Comparison of ENCODE assay signal across 10 cellular contexts in genomic region chr2:85524567-85524923, GRCh38. TPM values are rescaled to one million over a fixed set of nuclear protein-coding genes. Genes with fewer than 3 reads are reported as not detected.
A peak's percentile ranks its signal among the peaks of the same experiment; 100 is the strongest.
DNase-seq lines count a peak whose midpoint lies in the region; ATAC-seq, FAIRE-seq and TF ChIP-seq lines count a peak whose summit lies in the region.
"Had no signal": no experiment of that assay in that cellular context is flagged by ENCODE, and none has a peak within 500 bp of the region (broad histone marks: within the 10 kb centered on the region; RNA-seq: fewer than 3 reads in every experiment).

No MANE protein-coding gene starts in this region.

- TF ChIP-seq CTCF in WTC11 (IDR thresholded peaks at IDR 0.05) (no peak), tibial artery (IDR thresholded peaks at IDR 0.05) (no peak), GM10266 (IDR thresholded peaks at IDR 0.05; ENCODE audit: control insufficient read depth, insufficient read depth, low read depth, missing control alignments) (no peak)

- H3K27ac Mint-ChIP-seq in WTC11 = no peak overlapping the region
- no peak overlapping the region for H3K27ac Mint-ChIP-seq in memory B cell

- H3K9me3 ChIP-seq in tibial artery = no peaks in the 10 kb centered on the region

- H3K36me3 Mint-ChIP-seq in WTC11 (no peaks in the 10 kb centered on the region), memory B cell (no peaks in the 10 kb centered on the region)

- peak overlapping the region; percentile 61 to 76 for H3K27ac ChIP-seq in tibial artery

- POLR2A ChIA-PET in WTC11 (lab: Charles Lee) = interaction anchor here (0.6 to 1.0 kb wide), 3 partner anchors 14 to 125 kb away, joined by 3 to 7 read pairs (median 6); partner anchors contain the start of gene MAT2A

- FAIRE-seq in urothelium cell line (lab: Jason Lieb, UNC) = no peak
- FAIRE-seq: bronchial epithelial cell had no signal

- H3K27me3 ChIP-seq in tibial artery = no peaks in the 10 kb centered on the region

- CTCF ChIA-PET in WTC11 (lab: Charles Lee) = interaction anchor here (1.0 to 2.0 kb wide), 7 partner anchors 14 to 113 kb away, joined by 3 to 7 read pairs (median 4); partner anchors contain the start of gene MAT2A

- H3K9me3 Mint-ChIP-seq in WTC11 = no peaks in the 10 kb centered on the region
- no peaks in the 10 kb centered on the region for H3K9me3 Mint-ChIP-seq in memory B cell

- peaks cover 21% of the 10 kb centered on the region for H3K4me1 Mint-ChIP-seq in WTC11
- H3K4me1 Mint-ChIP-seq in memory B cell = peaks cover 3% of the 10 kb centered on the region

- peaks cover 0 to 21% (median 19%) of the 10 kb centered on the region in 4 donors for H3K4me1 ChIP-seq in tibial artery

- intact Hi-C loops in tibial artery (cut with DNase I; ENCODE audit: low total_unique reads) = no loop called here

- DNase-seq in M059J (ENCODE audit: low read depth) (peak; percentile 60), WTC11 (ENCODE audit: low spot score) (no peak), memory B cell (ENCODE audit: low spot score in 2 of 2) (no peak), tibial artery (no peak), urothelium cell line (ENCODE audit: low spot score) (no peak), GM10266 (ENCODE audit: extremely low spot score) (no peak), cerebellar cortex (ENCODE audit: low spot score) (no peak)
- DNase-seq in stimulated activated CD4-positive, alpha-beta T cell treated with anti-CD3 and anti-CD28 coated beads, Interleukin-4, amount 100 ng/mL, for 24 hours = no peak
- DNase-seq: NCI-H1436 had no signal

- H3K4me3 Mint-ChIP-seq in WTC11 (no peak overlapping the region), memory B cell (no peak overlapping the region)

- H3K4me3 ChIP-seq in tibial artery = no peak overlapping the region

- no peaks in the 10 kb centered on the region for H3K36me3 ChIP-seq in tibial artery

- peak; percentile 88 for ATAC-seq in WTC11
- peak; percentile 34 for ATAC-seq in memory B cell (ENCODE audit: low read depth)

- H3K27me3 Mint-ChIP-seq in WTC11 (ENCODE audit: low read depth) (no peaks in the 10 kb centered on the region; the same call in 1 of the 2 replicates), memory B cell (peaks cover 9% of the 10 kb centered on the region)

TF ChIP-seq in WTC11, 78 proteins besides CTCF, POLR2A, EP300 and RAD21:
- TF ChIP-seq OVOL2 (CRISPR knock-in tag; IDR thresholded peaks at IDR 0.05; ENCODE audit: borderline replicate concordance) = no peak
- no peak for TF ChIP-seq RELA (CRISPR knock-in tag; IDR thresholded peaks at IDR 0.05; ENCODE audit: borderline replicate concordance)
- TF ChIP-seq ATF1 (CRISPR knock-in tag; IDR thresholded peaks at IDR 0.05) = no peak
- no peak for TF ChIP-seq STAT6 (CRISPR knock-in tag; conservative IDR thresholded peaks at IDR 0.05; ENCODE audit: low read depth)
- TF ChIP-seq CBFB (CRISPR knock-in tag; IDR thresholded peaks at IDR 0.05; ENCODE audit: low read depth) = no peak
- TF ChIP-seq HMGXB4 (CRISPR knock-in tag; IDR thresholded peaks at IDR 0.05) = no peak
- no peak for TF ChIP-seq SMAD4 (CRISPR knock-in tag; IDR thresholded peaks at IDR 0.05)
- TF ChIP-seq ERG (CRISPR knock-in tag; IDR thresholded peaks at IDR 0.05) = no peak
- no peak for TF ChIP-seq CREM (CRISPR knock-in tag; IDR thresholded peaks at IDR 0.05)
- no peak for TF ChIP-seq ZNF317 (CRISPR knock-in tag; IDR thresholded peaks at IDR 0.05; ENCODE audit: borderline replicate concordance, low read depth)
- TF ChIP-seq RORB (CRISPR knock-in tag; IDR thresholded peaks at IDR 0.05) = no peak
- TF ChIP-seq ELF4 (CRISPR knock-in tag; IDR thresholded peaks at IDR 0.05; ENCODE audit: low read depth) = no peak
- no peak for TF ChIP-seq MAX (CRISPR knock-in tag; IDR thresholded peaks at IDR 0.05)
- TF ChIP-seq SOX15 (CRISPR knock-in tag; IDR thresholded peaks at IDR 0.05) = no peak
- TF ChIP-seq ZNF671 (CRISPR knock-in tag; IDR thresholded peaks at IDR 0.05) = no peak

RNA-seq across cellular contexts. Expression of gene MAT2A, which starts 14.4 kb away (rescaled TPM):
- 42.2 and 72.4 TPM in 2 replicates for total RNA-seq in M059J (2014; rRNA removed; shearing (Covaris generic))
- total RNA-seq in WTC11 (2021) = 208 to 222 TPM (median 208 TPM) in 3 replicates

RNA-seq across cellular contexts. Expression of gene GGCX, which starts 36.7 kb away (rescaled TPM):
- total RNA-seq in M059J (2014; rRNA removed; shearing (Covaris generic)) = 21.2 and 56.2 TPM in 2 replicates
- 40.9 to 42.9 TPM (median 41.4 TPM) in 3 replicates for total RNA-seq in WTC11 (2021)

RNA-seq across cellular contexts. Expression of gene VAMP8, which starts 52.8 kb away (rescaled TPM):
- total RNA-seq in M059J (2014; rRNA removed; shearing (Covaris generic)) = 0.27 TPM in 1 of 2 replicates, not detected in the other
- 48.8 to 55.4 TPM (median 52.0 TPM) in 3 replicates for total RNA-seq in WTC11 (2021)

RNA-seq across cellular contexts. Expression of gene VAMP5, which starts 59.7 kb away (rescaled TPM):
- total RNA-seq in M059J (2014; rRNA removed; shearing (Covaris generic)) = 15.1 and 22.3 TPM in 2 replicates
- total RNA-seq in WTC11 (2021) = 6.3 to 7.4 TPM (median 7.0 TPM) in 3 replicates

Comparison
In these comparisons a context has a peak if more than half of its experiments do, and no peak if none do; other contexts are left out.
1. RNA of gene VAMP8, which starts 52.8 kb away (total RNA-seq): 48.8 to 55.4 TPM in WTC11; 0.27 TPM in M059J; every median in the first group is over 10 times any median in the second.